ENCODE assay signal across 1 cellular context in genomic region chr3:156630773-156631093, GRCh38.
TF ChIP-seq lines count a peak whose summit lies in the region.

No MANE protein-coding gene starts in this region.

TF ChIP-seq in IMR-90, 13 proteins besides CTCF, POLR2A, EP300 and RAD21:
- TF ChIP-seq SMC3 (IDR thresholded peaks at IDR 0.05; ENCODE audit: low read depth, low read length) = no peak
- no peak for TF ChIP-seq NFE2L2 (IDR thresholded peaks at IDR 0.05; ENCODE audit: low read depth, low read length)
- TF ChIP-seq USF2 (IDR thresholded peaks at IDR 0.05; ENCODE audit: low read depth, low read length) = no peak
- TF ChIP-seq CHD1 (IDR thresholded peaks at IDR 0.05; ENCODE audit: low read depth, low read length) = no peak
- TF ChIP-seq RFX5 (IDR thresholded peaks at IDR 0.05; ENCODE audit: low read depth, low read length) = no peak
- TF ChIP-seq MAZ (IDR thresholded peaks at IDR 0.05; ENCODE audit: borderline replicate concordance, low read depth, low read length) = no peak
- TF ChIP-seq MAFK (IDR thresholded peaks at IDR 0.05; ENCODE audit: low read depth, low read length) = no peak
- TF ChIP-seq MXI1 (IDR thresholded peaks at IDR 0.05; ENCODE audit: borderline replicate concordance, low read depth, low read length) = no peak
- no peak for TF ChIP-seq CEBPB (IDR thresholded peaks at IDR 0.05; ENCODE audit: low read depth, low read length)
- TF ChIP-seq ELK1 (IDR thresholded peaks at IDR 0.05; ENCODE audit: borderline replicate concordance, low read depth, low read length) = no peak
- TF ChIP-seq BHLHE40 (IDR thresholded peaks at IDR 0.05; ENCODE audit: low read depth, low read length) = no peak
- no peak for TF ChIP-seq FOS (IDR thresholded peaks at IDR 0.05; ENCODE audit: low read depth, low read length)
- no peak for TF ChIP-seq RCOR1 (IDR thresholded peaks at IDR 0.05; ENCODE audit: insufficient replicate concordance, low read length)
